ENCODE assay signal across 19 cellular contexts in genomic region chr6:28743271-28743789, GRCh38.
DNase-seq lines count a peak whose midpoint lies in the region; ATAC-seq and TF ChIP-seq lines count a peak whose summit lies in the region.
"Had no signal": no experiment of that assay in that cellular context is flagged by ENCODE, and none has a peak within 500 bp of the region (broad histone marks: within the 10 kb centered on the region; RNA-seq: fewer than 3 reads in every experiment).

No MANE protein-coding gene starts in this region.

- TF ChIP-seq RAD21 in HCT116 (IDR thresholded peaks at IDR 0.05; ENCODE audit: low read depth), result no peak

- CTCF ChIA-PET in HCT116 (lab: Charles Lee), result interaction anchor here (1.3 kb wide), 1 partner anchor 15 kb away, joined by 3 read pairs; no protein-coding TSS in a partner anchor
- CTCF ChIA-PET in PC-3 (lab: Charles Lee), result no interaction called here

- TF ChIP-seq POLR2A in HCT116 (IDR thresholded peaks at IDR 0.05; ENCODE audit: borderline replicate concordance, extremely low read depth, insufficient read depth, insufficient read length), result no peak

- H3K9ac ChIP-seq in HCT116 (ENCODE audit: low read length), result peak overlapping the region; percentile 49
- H3K9ac ChIP-seq in PC-3 (ENCODE audit: low read length), result no peak overlapping the region
- H3K9ac ChIP-seq in neural progenitor cell, result no peak overlapping the region
- H3K9ac ChIP-seq: BLaER1 had no signal

- H2AFZ ChIP-seq in HCT116 (ENCODE audit: low read depth, low read length, poor library complexity, severe bottlenecking), result peak overlapping the region; percentile 100
- H2AFZ ChIP-seq in PC-3 (ENCODE audit: low read length), result peak overlapping the region; percentile 78
- peak overlapping the region; percentile 16 for H2AFZ ChIP-seq in neural progenitor cell (replicated peaks)

- intact Hi-C loops in HCT116 (cut with micrococcal nuclease), result loop anchor here (2.0 to 5.0 kb wide), 5 partner anchors 13 to 239 kb away; no protein-coding TSS in a partner anchor
- intact Hi-C loops in PC-3 (cut with micrococcal nuclease), result no loop called here

- H3K9me3 Mint-ChIP-seq in neural progenitor cell, result peaks cover 19% of the 10 kb centered on the region

- H3K27ac Mint-ChIP-seq in neural progenitor cell, result no peak overlapping the region
- H3K27ac Mint-ChIP-seq: activated B cell treated with CpG ODN at 0.5 μM for 24 hours; effector memory CD8-positive, alpha-beta T cell; natural killer cell had no signal

- H3K9me2 ChIP-seq in HCT116 (ENCODE audit: insufficient read depth), result no peaks in the 10 kb centered on the region
- H3K9me2 ChIP-seq in PC-3 (replicated peaks; ENCODE audit: low read length), result no peaks in the 10 kb centered on the region

- no peaks in the 10 kb centered on the region for H3K79me2 ChIP-seq in HCT116 (ENCODE audit: insufficient read depth, low read length)
- no peaks in the 10 kb centered on the region for H3K79me2 ChIP-seq in PC-3 (ENCODE audit: low read length)
- no peaks in the 10 kb centered on the region for H3K79me2 ChIP-seq in neural progenitor cell (ENCODE audit: low read depth)

- H3F3A ChIP-seq in PC-3 (ENCODE audit: low read length, unreplicated experiment), result no peaks in the 10 kb centered on the region
- H3F3A ChIP-seq in neural progenitor cell (ENCODE audit: low read depth), result peaks cover 37% of the 10 kb centered on the region

- H3K27ac ChIP-seq in HCT116 (ENCODE audit: low read depth, low read length) (no peak overlapping the region), PC-3 (ENCODE audit: low read length) (no peak overlapping the region), neural progenitor cell (no peak overlapping the region)
- H3K27ac ChIP-seq: BLaER1, psoas muscle had no signal

- H3K36me3 ChIP-seq in HCT116 (ENCODE audit: control insufficient read depth in 1 of 2, insufficient read depth in 2 of 2, low read length in 2 of 2) (no peaks in the 10 kb centered on the region), PC-3 (ENCODE audit: low read depth, low read length) (no peaks in the 10 kb centered on the region), neural progenitor cell (no peaks in the 10 kb centered on the region)
- H3K36me3 ChIP-seq: BLaER1 had no signal

- H3K27me3 ChIP-seq in HCT116 (ENCODE audit: insufficient read depth, low read length) (no peaks in the 10 kb centered on the region), PC-3 (ENCODE audit: low read length) (no peaks in the 10 kb centered on the region), neural progenitor cell (peaks cover 100% of the 10 kb centered on the region)

- H4K20me1 ChIP-seq in HCT116 (ENCODE audit: insufficient read depth) (no peaks in the 10 kb centered on the region), PC-3 (ENCODE audit: low read length) (no peaks in the 10 kb centered on the region), neural progenitor cell (ENCODE audit: low read depth) (peaks cover 10% of the 10 kb centered on the region)

- peaks cover 5 to 25% of the 10 kb centered on the region in 2 experiments; a peak in 3 of 4 replicates for H3K4me1 ChIP-seq in HCT116 (ENCODE audit: control insufficient read depth in 1 of 2, insufficient read depth in 2 of 2, low read length in 2 of 2)
- H3K4me1 ChIP-seq in PC-3 (ENCODE audit: insufficient read depth, low read length), result peaks cover 1% of the 10 kb centered on the region; the same call in 1 of the 2 replicates
- no peaks in the 10 kb centered on the region for H3K4me1 ChIP-seq in neural progenitor cell
- H3K4me1 ChIP-seq: BLaER1, psoas muscle had no signal

- RAD21 ChIA-PET in HCT116 (lab: Charles Lee; ENCODE audit: low non-redundant PET in 1 of 2, low total read pairs in 2 of 2, uncharacterized antibody in 2 of 2, unreplicated experiment in 2 of 2), result no interaction called here

- peak overlapping the region; percentile 93 for H3K4me2 ChIP-seq in HCT116 (ENCODE audit: low read length)
- peak overlapping the region; percentile 82 for H3K4me2 ChIP-seq in PC-3 (ENCODE audit: low read length)
- peak overlapping the region; percentile 94 for H3K4me2 ChIP-seq in neural progenitor cell
- H3K4me2 ChIP-seq: BLaER1 had no signal

- POLR2A ChIA-PET in HCT116 (lab: Charles Lee), result interaction anchor here (0.6 to 2.3 kb wide), 5 partner anchors 9 to 1195 kb away, joined by 3 to 5 read pairs (median 3); no protein-coding TSS in a partner anchor
- POLR2A ChIA-PET in PC-3 (lab: Charles Lee; ENCODE audit: unreplicated experiment), result no interaction called here

- peaks cover 69% of the 10 kb centered on the region for H3K27me3 Mint-ChIP-seq in neural progenitor cell (ENCODE audit: insufficient read depth, low read depth)

- peaks cover 9% of the 10 kb centered on the region for H3K4me1 Mint-ChIP-seq in neural progenitor cell
- H3K4me1 Mint-ChIP-seq: activated B cell treated with CpG ODN at 0.5 μM for 24 hours, natural killer cell had no signal

- no TSS peak for BruUV-seq in HCT116 (replicated peaks; lab: Mats Ljungman, UMichigan)
- no TSS peak for BruUV-seq in PC-3 (replicated peaks; lab: Mats Ljungman, UMichigan)

- H3K36me3 Mint-ChIP-seq in neural progenitor cell, result no peaks in the 10 kb centered on the region
- H3K36me3 Mint-ChIP-seq: type B pancreatic cell had no signal

- H3K4me3 Mint-ChIP-seq in neural progenitor cell, result peak overlapping the region; percentile 81
- H3K4me3 Mint-ChIP-seq: activated B cell treated with CpG ODN at 0.5 μM for 24 hours; effector memory CD8-positive, alpha-beta T cell; natural killer cell had no signal

- ATAC-seq in HCT116 (peak; percentile 57), PC-3 (no peak), HG03095 (IDR thresholded peaks at IDR 0.05; ENCODE audit: unreplicated experiment) (no peak)
- ATAC-seq: effector memory CD8-positive, alpha-beta T cell; natural killer cell; psoas muscle had no signal

- H3K9me3 ChIP-seq in HCT116 (ENCODE audit: control insufficient read depth in 1 of 2, insufficient read depth in 1 of 2, low read depth in 1 of 2, low read length in 2 of 2) (no peaks in the 10 kb centered on the region), PC-3 (ENCODE audit: low read length) (no peaks in the 10 kb centered on the region), neural progenitor cell (ENCODE audit: low read depth) (no peaks in the 10 kb centered on the region)
- H3K9me3 ChIP-seq: psoas muscle had no signal

- TF ChIP-seq CTCF in HCT116 (IDR thresholded peaks at IDR 0.05 in 2 of 3, conservative IDR thresholded peaks at IDR 0.05 in 1 of 3; ENCODE audit: borderline replicate concordance in 1 of 3, insufficient read depth in 1 of 3, low read depth in 2 of 3, low read length in 2 of 3), result no peak
- no peak for TF ChIP-seq CTCF in PC-3 (conservative IDR thresholded peaks at IDR 0.05; ENCODE audit: low read depth, low read length)
- no peak for TF ChIP-seq CTCF in epithelial cell of esophagus (IDR thresholded peaks at IDR 0.05; ENCODE audit: insufficient read depth, low read depth, low read length, missing control alignments)
- TF ChIP-seq CTCF in neural progenitor cell (IDR thresholded peaks at IDR 0.05), result no peak

- H3K4me3 ChIP-seq in HCT116 (replicated peaks in 1 of 2; ENCODE audit: low read depth in 1 of 2, low read length in 2 of 2) (peak overlapping the region; percentile 34 to 59), PC-3 (ENCODE audit: low read length) (peak overlapping the region; percentile 62), epithelial cell of esophagus (ENCODE audit: low read length) (peak overlapping the region; percentile 7), neural progenitor cell (peak overlapping the region; percentile 60)
- H3K4me3 ChIP-seq: BLaER1, lung, psoas muscle had no signal

- no peak for DNase-seq in HCT116 (ENCODE audit: low read depth, low spot score)
- DNase-seq in PC-3, result peak; percentile 8
- DNase-seq in epithelial cell of esophagus (ENCODE audit: low read depth), result no peak
- DNase-seq in neural progenitor cell (ENCODE audit: low spot score), result no peak
- no peak for DNase-seq in cerebellar nuclear complex (lab: John Stamatoyannopoulos, UW)
- no peak for DNase-seq in AG08396 (ENCODE audit: low spot score)
- DNase-seq: activated B cell treated with CpG ODN at 0.5 μM for 24 hours; caudate nucleus; effector memory CD8-positive, alpha-beta T cell; MM.1S; natural killer cell; NCI-H2029; psoas muscle; stimulated activated CD4-positive, alpha-beta T cell treated with anti-CD3 and anti-CD28 coated beads, Interleukin-12 subunit alpha, Interleukin-12 subunit beta, amount 100 ng/mL, for 4 hours; stimulated activated naive CD4-positive, alpha-beta T cell treated with Interleukin-2 at 50 U/mL for 16 hours had no signal

TF ChIP-seq in HCT116, 20 proteins besides CTCF, POLR2A, EP300 and RAD21:
- TF ChIP-seq EGR1 (IDR thresholded peaks at IDR 0.05; ENCODE audit: low read depth) (0 out of 2 replicates have a peak, but pooled peaks have one; percentile 22), ATF3 (IDR thresholded peaks at IDR 0.05) (no peak)

Comparison
In these comparisons a context has a peak if more than half of its experiments do, and no peak if none do; other contexts are left out.
1. H2AFZ ChIP-seq: peak in every context shown above with its lines; median percentile 100 in HCT116; 78 in PC-3; 16 in neural progenitor cell.
2. H3K4me3 ChIP-seq: peak in every context shown above with its lines; median percentile 62 in PC-3; 60 in neural progenitor cell; 46 in HCT116; 7 in epithelial cell of esophagus.